ENCODE assay signal across 10 cellular contexts in genomic region chr19:55644842-55645511, GRCh38. TPM values are rescaled to one million over a fixed set of nuclear protein-coding genes. Genes with fewer than 3 reads are reported as not detected.
DNase-seq lines count a peak whose midpoint lies in the region; ATAC-seq, FAIRE-seq and TF ChIP-seq lines count a peak whose summit lies in the region.
"Had no signal": no experiment of that assay in that cellular context is flagged by ENCODE, and none has a peak within 500 bp of the region (broad histone marks: within the 10 kb centered on the region; RNA-seq: fewer than 3 reads in every experiment).

No MANE protein-coding gene starts in this region.

- no peak for ATAC-seq in GM18520 (IDR thresholded peaks at IDR 0.05; ENCODE audit: unreplicated experiment)

- H3K4me2 ChIP-seq in astrocyte (ENCODE audit: low read length): peak overlapping the region; percentile 100

- TF ChIP-seq CTCF in astrocyte (IDR thresholded peaks at IDR 0.05; ENCODE audit: insufficient read depth, low read depth, low read length): no peak
- TF ChIP-seq CTCF in WERI-Rb-1 (IDR thresholded peaks at IDR 0.05; ENCODE audit: low read depth, low read length): no peak

- peaks cover 20% of the 10 kb centered on the region for H4K20me1 ChIP-seq in astrocyte (ENCODE audit: insufficient read depth, low read length)

- CTCF ChIA-PET in CD4-positive, alpha-beta memory T cell (lab: Charles Lee; ENCODE audit: partially characterized antibody): interaction anchor here (1.6 to 4.1 kb wide), 3 partner anchors 13 to 177 kb away, joined by 5 to 36 read pairs (median 6); no protein-coding TSS in a partner anchor

- peak overlapping the region; percentile 69 to 96 (median 92) for H3K4me3 Mint-ChIP-seq in CD4-positive, alpha-beta memory T cell
- H3K4me3 Mint-ChIP-seq in astrocyte (ENCODE audit: unreplicated experiment): peak overlapping the region; percentile 97

- peaks cover 4 to 13% of the 10 kb centered on the region in 2 donors for H3K36me3 Mint-ChIP-seq in CD4-positive, alpha-beta memory T cell
- peaks cover 5% of the 10 kb centered on the region for H3K36me3 Mint-ChIP-seq in astrocyte (ENCODE audit: low read depth, unreplicated experiment)

- POLR2A ChIA-PET in CD4-positive, alpha-beta memory T cell (lab: Charles Lee; ENCODE audit: partially characterized antibody): interaction anchor here (3.7 to 4.0 kb wide), 2 partner anchors 10 to 11 kb away, joined by 51 to 84 read pairs; partner anchors contain the start of gene U2AF2

- intact Hi-C loops in CD4-positive, alpha-beta memory T cell (cut with micrococcal nuclease): loop anchor here (5.0 kb wide), 3 partner anchors 38 to 528 kb away; partner anchors contain the start of genes PPP1R12C, UBE2S and ZNF865

- DNase-seq in CD4-positive, alpha-beta memory T cell: peak in 1 of 5 donors; percentile 31
- DNase-seq in astrocyte (ENCODE audit: low read depth) (no peak), WERI-Rb-1 (no peak), pons (ENCODE audit: low spot score) (no peak), NCI-H82 (lab: John Stamatoyannopoulos, UW) (no peak)
- DNase-seq: effector memory CD4-positive, alpha-beta T cell; NCI-H1930 had no signal

- H2AFZ ChIP-seq in astrocyte (ENCODE audit: low read depth, low read length): no peak overlapping the region

- H3K27ac Mint-ChIP-seq in CD4-positive, alpha-beta memory T cell: peak overlapping the region in 5 of 7 donors; percentile 57 to 90 (median 68)
- H3K27ac Mint-ChIP-seq in astrocyte (ENCODE audit: unreplicated experiment): peak overlapping the region; percentile 75

- peaks cover 46% of the 10 kb centered on the region for H3K79me2 ChIP-seq in astrocyte (ENCODE audit: insufficient read depth, low read length)

- H3K4me1 ChIP-seq in CD4-positive, alpha-beta memory T cell (ENCODE audit: insufficient read depth, low read length): peaks cover 50% of the 10 kb centered on the region
- H3K4me1 ChIP-seq in HUES64 (ENCODE audit: insufficient read depth, low read length) (peaks cover 2% of the 10 kb centered on the region; the same call in 1 of the 2 replicates), astrocyte (ENCODE audit: insufficient read depth, low read length) (peaks cover 38% of the 10 kb centered on the region), muscle layer of colon (ENCODE audit: insufficient read depth, low read length) (peaks cover 33% of the 10 kb centered on the region)

- no peaks in the 10 kb centered on the region for H3K9me3 ChIP-seq in CD4-positive, alpha-beta memory T cell (ENCODE audit: control insufficient read depth in 1 of 2, low read length in 2 of 2)
- no peaks in the 10 kb centered on the region for H3K9me3 ChIP-seq in HUES64 (ENCODE audit: insufficient read depth, low read depth, low read length)
- no peaks in the 10 kb centered on the region for H3K9me3 ChIP-seq in astrocyte (ENCODE audit: insufficient read depth, low read depth, low read length)
- no peaks in the 10 kb centered on the region for H3K9me3 ChIP-seq in muscle layer of colon (ENCODE audit: low read length)
- H3K9me3 ChIP-seq in WERI-Rb-1 (ENCODE audit: severe bottlenecking): no peaks in the 10 kb centered on the region

- no peaks in the 10 kb centered on the region for H3K27me3 Mint-ChIP-seq in CD4-positive, alpha-beta memory T cell
- H3K27me3 Mint-ChIP-seq in astrocyte (ENCODE audit: low read depth, unreplicated experiment): no peaks in the 10 kb centered on the region

- WGBS in HUES64: 94% methylated on average over 28 of the region's 28 CpGs

- no peak overlapping the region for H3K27ac ChIP-seq in CD4-positive, alpha-beta memory T cell (ENCODE audit: low read depth, low read length)
- no peak overlapping the region for H3K27ac ChIP-seq in HUES64 (ENCODE audit: low read depth, low read length)
- no peak overlapping the region for H3K27ac ChIP-seq in astrocyte (ENCODE audit: low read depth, low read length)
- H3K27ac ChIP-seq in muscle layer of colon (ENCODE audit: low read depth, low read length): peak overlapping the region; percentile 37
- H3K27ac ChIP-seq in WERI-Rb-1: no peak overlapping the region

- peaks cover 0 to 1% (median 0%) of the 10 kb centered on the region in 8 donors for H3K9me3 Mint-ChIP-seq in CD4-positive, alpha-beta memory T cell
- no peaks in the 10 kb centered on the region for H3K9me3 Mint-ChIP-seq in astrocyte (ENCODE audit: unreplicated experiment)

- FAIRE-seq in astrocyte (lab: Jason Lieb, UNC): no peak

- H3K9ac ChIP-seq in HUES64 (ENCODE audit: low read depth, low read length): peak overlapping the region; percentile 94; the same call in 1 of the 2 replicates
- H3K9ac ChIP-seq in astrocyte (ENCODE audit: low read length): peak overlapping the region; percentile 92
- H3K9ac ChIP-seq in muscle layer of colon (ENCODE audit: low read length): no peak overlapping the region

- peaks cover 7% of the 10 kb centered on the region for H3K36me3 ChIP-seq in CD4-positive, alpha-beta memory T cell (ENCODE audit: insufficient read depth, low read length)
- peaks cover 14% of the 10 kb centered on the region for H3K36me3 ChIP-seq in HUES64 (ENCODE audit: insufficient read depth, low read length)
- H3K36me3 ChIP-seq in astrocyte (ENCODE audit: insufficient read depth, low read length): peaks cover 9% of the 10 kb centered on the region
- H3K36me3 ChIP-seq in muscle layer of colon (ENCODE audit: insufficient read depth, low read length): peaks cover 10% of the 10 kb centered on the region
- H3K36me3 ChIP-seq in WERI-Rb-1: peaks cover 21% of the 10 kb centered on the region

- no peaks in the 10 kb centered on the region for H3K27me3 ChIP-seq in CD4-positive, alpha-beta memory T cell (ENCODE audit: insufficient read depth, low read length)
- H3K27me3 ChIP-seq in HUES64 (ENCODE audit: insufficient read depth, low read length) (no peaks in the 10 kb centered on the region), astrocyte (ENCODE audit: insufficient read depth, low read length) (no peaks in the 10 kb centered on the region), muscle layer of colon (ENCODE audit: control insufficient read depth in 1 of 2, insufficient read depth in 2 of 2, low read length in 2 of 2) (no peaks in the 10 kb centered on the region), WERI-Rb-1 (ENCODE audit: insufficient read depth, low read depth, severe bottlenecking) (no peaks in the 10 kb centered on the region)

- H3K4me1 Mint-ChIP-seq in CD4-positive, alpha-beta memory T cell: peaks cover 25 to 59% (median 42%) of the 10 kb centered on the region in 4 donors
- peaks cover 15% of the 10 kb centered on the region for H3K4me1 Mint-ChIP-seq in astrocyte (ENCODE audit: low read depth, unreplicated experiment)

- no peak overlapping the region for H3K4me3 ChIP-seq in CD4-positive, alpha-beta memory T cell (ENCODE audit: low read length in 2 of 2)
- H3K4me3 ChIP-seq in HUES64 (ENCODE audit: low read length) (peak overlapping the region; percentile 99), astrocyte (ENCODE audit: insufficient read depth, low read depth, low read length) (peak overlapping the region; percentile 87), muscle layer of colon (ENCODE audit: low read depth in 1 of 2, low read length in 2 of 2) (peak overlapping the region in 1 of 2 donors; percentile 95), WERI-Rb-1 (ENCODE audit: low read depth, low read length) (no peak overlapping the region)

RNA-seq across cellular contexts. Expression of gene ZNF581, which starts 1.5 kb away (rescaled TPM):
- 10 to 100 TPM; 21.2 to 23.4 TPM for total RNA-seq in CD4-positive, alpha-beta memory T cell
- polyA plus RNA-seq in CD4-positive, alpha-beta memory T cell: 10 to 100 TPM; 22.5 to 28.5 TPM
- 34.8 TPM for polyA plus RNA-seq in HUES64 (2013, experiment 1 of 2)
- 47.0 TPM for polyA plus RNA-seq in HUES64 (2013, experiment 2 of 2)
- total RNA-seq in astrocyte: 28.4 and 30.0 TPM in 2 replicates

RNA-seq across cellular contexts. Expression of gene CCDC106, which starts 3.0 kb away (rescaled TPM):
- 1 to 10 TPM; 1.2 to 1.5 TPM for total RNA-seq in CD4-positive, alpha-beta memory T cell
- polyA plus RNA-seq in CD4-positive, alpha-beta memory T cell: under 1 TPM; 0.47 to 0.69 TPM
- polyA plus RNA-seq in HUES64 (2013, experiment 1 of 2): 8.7 TPM
- polyA plus RNA-seq in HUES64 (2013, experiment 2 of 2): 12.6 TPM
- total RNA-seq in astrocyte: 12.2 and 12.8 TPM in 2 replicates

RNA-seq across cellular contexts. Expression of gene ZNF580, which starts 4.2 kb away (rescaled TPM):
- 100 to 1,000 TPM in 1 of 2 experiments, 10 to 100 TPM in 1; 92.7 to 105 TPM for total RNA-seq in CD4-positive, alpha-beta memory T cell
- 10 to 100 TPM in 1 of 2 donors, 1 to 10 TPM in 1; 7.2 to 17.8 TPM for polyA plus RNA-seq in CD4-positive, alpha-beta memory T cell
- polyA plus RNA-seq in HUES64 (2013, experiment 1 of 2): 15.0 TPM
- 21.9 TPM for polyA plus RNA-seq in HUES64 (2013, experiment 2 of 2)
- total RNA-seq in astrocyte: 35.8 and 36.6 TPM in 2 replicates

RNA-seq across cellular contexts. Expression of gene U2AF2, which starts 9.9 kb away (rescaled TPM):
- total RNA-seq in CD4-positive, alpha-beta memory T cell: 100 to 1,000 TPM; 256 to 259 TPM
- 10 to 100 TPM in 1 of 2 donors, 1 to 10 TPM in 1; 1.3 to 14.3 TPM for polyA plus RNA-seq in CD4-positive, alpha-beta memory T cell
- 201 TPM for polyA plus RNA-seq in HUES64 (2013, experiment 1 of 2)
- 158 TPM for polyA plus RNA-seq in HUES64 (2013, experiment 2 of 2)
- total RNA-seq in astrocyte: 183 and 194 TPM in 2 replicates

RNA-seq across cellular contexts. Expression of gene ZNF784, which starts 20.6 kb away (rescaled TPM):
- 1 to 10 TPM; 7.4 TPM for total RNA-seq in CD4-positive, alpha-beta memory T cell
- 1 to 10 TPM; 1.7 to 2.1 TPM for polyA plus RNA-seq in CD4-positive, alpha-beta memory T cell
- polyA plus RNA-seq in HUES64 (2013, experiment 1 of 2): 7.1 TPM
- 10.1 TPM for polyA plus RNA-seq in HUES64 (2013, experiment 2 of 2)
- total RNA-seq in astrocyte: 5.0 and 5.3 TPM in 2 replicates

Comparison
In these comparisons a context has a peak if more than half of its experiments do, and no peak if none do; other contexts are left out.
1. H3K4me3 ChIP-seq: peak in HUES64 (single experiment) and astrocyte (single experiment); none in CD4-positive, alpha-beta memory T cell (0 of 2) and WERI-Rb-1 (single experiment).